ENCODE assay signal across 6 cellular contexts in the genomic region with DNA sequence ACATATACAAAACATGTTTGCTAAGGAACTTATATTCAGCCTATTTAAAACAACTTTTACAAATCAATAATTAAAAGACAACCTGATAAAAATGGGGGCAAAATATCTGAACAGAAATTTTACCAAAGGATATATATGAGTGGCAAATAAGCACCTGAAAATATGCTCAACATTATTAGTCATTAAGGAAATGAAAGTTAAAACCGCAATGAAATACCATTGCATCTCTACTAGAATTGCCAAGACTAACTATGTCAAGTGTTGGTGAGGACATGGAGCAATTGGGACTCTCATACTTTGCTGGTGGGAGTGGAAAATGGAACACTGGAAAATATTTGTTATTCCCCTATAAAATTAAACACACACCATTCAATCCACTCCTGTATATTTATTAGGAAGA.
"Had no signal": no experiment of that assay in that cellular context is flagged by ENCODE, and none has a peak within 500 bp of the region (broad histone marks: within the 10 kb centered on the region; RNA-seq: fewer than 3 reads in every experiment).

No MANE protein-coding gene starts in this region.

- H3K4me3 ChIP-seq: GM23338, K562 had no signal

- ATAC-seq: GM23338, K562 had no signal

- DNase-seq: H9, HCEC 1CT, IMR-90, KG1 had no signal

- H2AFZ ChIP-seq: GM23338 had no signal

- H3K4me2 ChIP-seq: GM23338 had no signal
